17 cellular contexts compared by ENCODE assay signal in the genomic region with DNA sequence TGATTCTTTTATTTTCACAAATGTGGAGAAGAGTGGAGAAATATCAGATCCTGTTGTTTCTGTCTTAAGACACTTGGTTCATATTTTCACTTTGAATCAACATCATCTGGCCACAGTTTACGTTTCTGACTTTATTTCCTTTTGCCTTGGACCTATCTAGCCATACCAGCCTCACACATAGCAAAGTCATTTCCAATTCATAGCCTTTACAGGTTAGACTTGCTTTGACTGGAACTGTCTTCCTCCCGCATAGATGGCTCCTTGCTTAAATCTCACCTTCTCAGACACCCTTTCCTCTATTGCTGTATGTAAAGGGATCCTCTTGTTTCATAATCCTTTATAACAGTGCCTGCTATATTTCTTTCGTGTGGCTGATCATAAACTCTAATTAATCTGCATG.
"Had no signal": no experiment of that assay in that cellular context is flagged by ENCODE, and none has a peak within 500 bp of the region (broad histone marks: within the 10 kb centered on the region; RNA-seq: fewer than 3 reads in every experiment).

No MANE protein-coding gene starts in this region.

- H3K27me3 Mint-ChIP-seq: naive thymus-derived CD4-positive, alpha-beta T cell had no signal

- H3K36me3 Mint-ChIP-seq: stimulated activated effector memory CD8-positive, alpha-beta T cell treated with anti-CD3 and anti-CD28 coated beads, Interleukin-12 subunit alpha, Interleukin-12 subunit beta, amount 100 ng/mL, for 72 hours had no signal

- H3K27ac Mint-ChIP-seq: naive thymus-derived CD4-positive, alpha-beta T cell; nephron progenitor cell; stimulated activated effector memory CD8-positive, alpha-beta T cell treated with anti-CD3 and anti-CD28 coated beads, Interleukin-12 subunit alpha, Interleukin-12 subunit beta, amount 100 ng/mL, for 72 hours had no signal

- H3K4me1 Mint-ChIP-seq: naive thymus-derived CD4-positive, alpha-beta T cell; nephron progenitor cell; stimulated activated effector memory CD8-positive, alpha-beta T cell treated with anti-CD3 and anti-CD28 coated beads, Interleukin-12 subunit alpha, Interleukin-12 subunit beta, amount 100 ng/mL, for 72 hours had no signal

- H3K4me3 Mint-ChIP-seq: naive thymus-derived CD4-positive, alpha-beta T cell; nephron progenitor cell; stimulated activated effector memory CD8-positive, alpha-beta T cell treated with anti-CD3 and anti-CD28 coated beads, Interleukin-12 subunit alpha, Interleukin-12 subunit beta, amount 100 ng/mL, for 72 hours had no signal

- ATAC-seq: esophagus mucosa; gastrocnemius medialis; heart right ventricle; naive thymus-derived CD4-positive, alpha-beta T cell; right lobe of liver; stimulated activated effector memory CD8-positive, alpha-beta T cell treated with anti-CD3 and anti-CD28 coated beads, Interleukin-12 subunit alpha, Interleukin-12 subunit beta, amount 100 ng/mL, for 72 hours; stimulated activated naive CD8-positive, alpha-beta T cell treated with anti-CD3 and anti-CD28 coated beads, Interleukin-15, Interleukin-2, amounts not matched to agents 100 U/mL and 50 U/mL, for 24 hours had no signal

- DNase-seq: effector memory CD4-positive, alpha-beta T cell; gastrocnemius medialis; heart right ventricle; hypothalamus; kidney glomerular epithelial cell; mesendoderm; naive thymus-derived CD4-positive, alpha-beta T cell; nephron progenitor cell; right lobe of liver; stimulated activated CD4-positive, alpha-beta T cell treated with anti-CD3 and anti-CD28 coated beads, Interleukin-4, amount 100 ng/mL, for 1 hour; stimulated activated CD8-positive, alpha-beta memory T cell treated with anti-CD3 and anti-CD28 coated beads, Interleukin-4, amount 100 ng/mL, for 48 hours; stimulated activated naive CD8-positive, alpha-beta T cell treated with anti-CD3 and anti-CD28 coated beads, Interleukin-15, Interleukin-2, amounts not matched to agents 100 U/mL and 50 U/mL, for 24 hours; tibial artery; upper lobe of left lung; uterus had no signal
